ENCODE assay signal across 8 cellular contexts in the genomic region with DNA sequence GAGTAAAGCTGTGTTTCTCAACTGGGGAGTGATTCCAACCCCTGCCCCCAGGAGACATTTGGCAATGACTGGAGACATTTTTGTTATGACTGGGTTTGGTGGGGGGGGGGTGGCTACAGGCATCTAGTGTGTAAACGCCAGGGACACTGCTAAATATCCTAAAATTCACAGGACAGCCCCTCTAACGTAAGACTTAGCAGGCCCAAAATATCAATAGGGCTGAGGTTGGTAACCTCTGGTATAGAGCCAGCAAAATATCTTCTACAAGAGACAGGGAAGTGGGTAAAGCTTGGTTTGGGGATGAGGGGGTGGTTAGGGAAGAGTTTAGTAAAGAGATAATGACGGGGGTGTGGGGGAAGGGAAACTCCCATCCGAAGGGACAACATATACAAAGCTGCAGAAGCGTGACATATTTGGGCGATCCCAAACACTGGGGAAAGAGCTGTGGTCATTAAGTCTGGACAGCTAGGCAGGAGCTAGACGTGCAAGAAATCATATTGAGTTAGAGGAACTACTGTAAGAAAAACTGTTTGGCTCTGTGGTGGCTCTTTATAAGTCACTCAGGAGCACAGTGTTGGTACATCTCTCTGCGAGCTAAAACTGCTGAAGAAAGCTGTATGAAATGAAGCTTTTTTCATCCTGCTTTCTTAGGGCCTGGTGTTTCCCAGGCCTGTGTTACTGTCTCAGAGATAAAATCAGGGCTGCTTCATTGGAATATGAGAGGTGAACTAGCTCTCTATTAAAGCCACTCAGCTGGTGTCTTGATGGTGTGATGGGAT. TPM values are rescaled to one million over a fixed set of nuclear protein-coding genes. Genes with fewer than 3 reads are reported as not detected.
DNase-seq lines count a peak whose midpoint lies in the region; ATAC-seq, FAIRE-seq and TF ChIP-seq lines count a peak whose summit lies in the region.

No MANE protein-coding gene starts in this region.

- H3K9ac ChIP-seq in MM.1S (ENCODE audit: low read length) (peak overlapping the region; percentile 47; the same call in 1 of the 2 replicates), neuronal stem cell (ENCODE audit: low read depth, low read length, poor library complexity) (no peak overlapping the region)

- H3K36me3 ChIP-seq in MM.1S (replicated peaks; ENCODE audit: insufficient read depth, low read length), result peaks cover 4% of the 10 kb centered on the region; the same call in 1 of the 2 replicates
- H3K36me3 ChIP-seq in ascending aorta, result peaks cover 0 to 6% of the 10 kb centered on the region in 2 donors
- no peaks in the 10 kb centered on the region for H3K36me3 ChIP-seq in Caco-2 (ENCODE audit: control insufficient read depth, insufficient read depth, low read length)
- peaks cover 0 to 14% of the 10 kb centered on the region in 2 donors for H3K36me3 ChIP-seq in neuronal stem cell (replicated peaks in 1 of 2; ENCODE audit: control insufficient read depth in 2 of 2, insufficient read depth in 2 of 2, low read length in 2 of 2)

- no peak overlapping the region for H2BK15ac ChIP-seq in neuronal stem cell (ENCODE audit: low read length)

- H3K4me3 Mint-ChIP-seq in neural crest cell (no peak overlapping the region), Caco-2 (ENCODE audit: unreplicated experiment) (no peak overlapping the region)

- CTCF ChIA-PET in Caco-2 (lab: Charles Lee), result interaction anchor here (0.6 to 4.1 kb wide), 6 partner anchors 9 to 168 kb away, joined by 3 to 58 read pairs (median 4); partner anchors contain the start of gene SPG11

- peaks cover 13% of the 10 kb centered on the region for H3F3A ChIP-seq in MM.1S (ENCODE audit: insufficient read depth, low read length)

- ATAC-seq in HG02642 (IDR thresholded peaks at IDR 0.05; ENCODE audit: poor library complexity, unreplicated experiment), result no peak
- no peak for ATAC-seq in HG03442 (IDR thresholded peaks at IDR 0.05; ENCODE audit: unreplicated experiment)

- no peak overlapping the region for H2BK120ac ChIP-seq in neuronal stem cell (ENCODE audit: low read depth, low read length)

- H3K4me3 ChIP-seq in MM.1S (ENCODE audit: low read length), result peak overlapping the region; percentile 30
- H3K4me3 ChIP-seq in ascending aorta, result no peak overlapping the region
- H3K4me3 ChIP-seq in Caco-2 (ENCODE audit: low read depth, low read length), result no peak overlapping the region
- no peak overlapping the region for H3K4me3 ChIP-seq in neuronal stem cell (ENCODE audit: low read length in 2 of 2)

- H4K8ac ChIP-seq in neuronal stem cell (ENCODE audit: low read depth, low read length), result no peak overlapping the region

- no peaks in the 10 kb centered on the region for H3K9me2 ChIP-seq in MM.1S (replicated peaks; ENCODE audit: insufficient read depth, low read length)

- H3K79me2 ChIP-seq in MM.1S (ENCODE audit: low read length), result peaks cover 18% of the 10 kb centered on the region

- H3K27me3 ChIP-seq in MM.1S (replicated peaks; ENCODE audit: insufficient read depth, low read length) (no peaks in the 10 kb centered on the region), ascending aorta (no peaks in the 10 kb centered on the region), Caco-2 (replicated peaks; ENCODE audit: control insufficient read depth, insufficient read depth, low read length) (no peaks in the 10 kb centered on the region), neuronal stem cell (ENCODE audit: control insufficient read depth in 3 of 3, insufficient read depth in 3 of 3, low read depth in 1 of 3, low read length in 3 of 3) (no peaks in the 10 kb centered on the region)

- H3K9me3 Mint-ChIP-seq in neural crest cell, result no peaks in the 10 kb centered on the region
- no peaks in the 10 kb centered on the region for H3K9me3 Mint-ChIP-seq in Caco-2 (ENCODE audit: unreplicated experiment)

- no peak overlapping the region for H2AK5ac ChIP-seq in neuronal stem cell (ENCODE audit: low read depth, low read length)

- H3K27ac Mint-ChIP-seq in neural crest cell (ENCODE audit: unreplicated experiment), result peak overlapping the region; percentile 83
- no peak overlapping the region for H3K27ac Mint-ChIP-seq in Caco-2 (ENCODE audit: unreplicated experiment)

- peak; percentile 89 for FAIRE-seq in GM12891 (lab: Jason Lieb, UNC)

- no TSS peak for BruUV-seq in Caco-2 (replicated peaks; lab: Mats Ljungman, UMichigan)

- no peaks in the 10 kb centered on the region for H4K20me1 ChIP-seq in MM.1S (ENCODE audit: insufficient read depth, low read length)

- H3K4me1 ChIP-seq in MM.1S (ENCODE audit: low read length) (peaks cover 22% of the 10 kb centered on the region), ascending aorta (peaks cover 0 to 7% of the 10 kb centered on the region in 2 donors), Caco-2 (no peaks in the 10 kb centered on the region), neuronal stem cell (ENCODE audit: control insufficient read depth in 2 of 2, insufficient read depth in 1 of 2, low read depth in 1 of 2, low read length in 2 of 2) (no peaks in the 10 kb centered on the region)

- H3K14ac ChIP-seq in neuronal stem cell (ENCODE audit: low read length), result no peak overlapping the region

- H3K27ac ChIP-seq in MM.1S (ENCODE audit: low read length) (peak overlapping the region; percentile 63), ascending aorta (peak overlapping the region; percentile 66), neuronal stem cell (replicated peaks; ENCODE audit: low read length) (no peak overlapping the region)

- no peak for TF ChIP-seq POLR2A in GM12891 (IDR thresholded peaks at IDR 0.05; ENCODE audit: low read depth, low read length)

- H3K9me3 ChIP-seq in MM.1S (replicated peaks; ENCODE audit: insufficient read depth, low read length) (no peaks in the 10 kb centered on the region), ascending aorta (no peaks in the 10 kb centered on the region), Caco-2 (no peaks in the 10 kb centered on the region), neuronal stem cell (replicated peaks in 1 of 2; ENCODE audit: control insufficient read depth in 2 of 2, insufficient read depth in 1 of 2, low read depth in 1 of 2, low read length in 2 of 2) (no peaks in the 10 kb centered on the region)

- no peak overlapping the region for H3K23ac ChIP-seq in neuronal stem cell (ENCODE audit: low read depth, low read length, poor library complexity)

- intact Hi-C loops in ascending aorta (cut with DNase I), result no loop called here
- intact Hi-C loops in Caco-2 (cut with micrococcal nuclease; ENCODE audit: unreplicated experiment), result loop anchor here (5.0 kb wide), 1 partner anchor 143 kb away; no protein-coding TSS in a partner anchor

- peak overlapping the region; percentile 41 for H2AFZ ChIP-seq in MM.1S (ENCODE audit: low read length)
- no peak overlapping the region for H2AFZ ChIP-seq in neuronal stem cell (ENCODE audit: low read length)

- H2BK12ac ChIP-seq in neuronal stem cell (ENCODE audit: low read length), result no peak overlapping the region

- H3K79me1 ChIP-seq in neuronal stem cell (ENCODE audit: low read depth, low read length), result no peaks in the 10 kb centered on the region

- DNase-seq in GM12891 (ENCODE audit: insufficient read length, low spot score) (no peak), MM.1S (no peak), ascending aorta (ENCODE audit: low spot score in 2 of 2) (peak in 1 of 2 donors; percentile 76), neural crest cell (ENCODE audit: low read depth, low spot score) (no peak), Caco-2 (no peak), neuronal stem cell (ENCODE audit: low spot score) (no peak)

- POLR2A ChIA-PET in Caco-2 (lab: Charles Lee), result interaction anchor here (0.6 to 2.3 kb wide), 2 partner anchors 73 to 202 kb away, joined by 3 to 12 read pairs; partner anchors contain the start of gene SPG11

- 100% methylated on average over 1 of the region's 8 CpGs; no CpG with 5 or more reads in 1 of the 2 donors for WGBS in neuronal stem cell (ENCODE audit: extremely low coverage in 2 of 2, insufficient read length in 2 of 2, insufficient replicate concordance in 1 of 2), 2 donors

- H3K18ac ChIP-seq in neuronal stem cell (ENCODE audit: low read length), result no peak overlapping the region

- H3K4ac ChIP-seq in neuronal stem cell (ENCODE audit: low read length), result no peak overlapping the region

- no peak for TF ChIP-seq CTCF in MM.1S (IDR thresholded peaks at IDR 0.05; ENCODE audit: low read length)
- no peak for TF ChIP-seq CTCF in ascending aorta (IDR thresholded peaks at IDR 0.05)
- TF ChIP-seq CTCF in neural crest cell (conservative IDR thresholded peaks at IDR 0.05), result no peak
- TF ChIP-seq CTCF in Caco-2 (IDR thresholded peaks at IDR 0.05; ENCODE audit: insufficient read depth in 1 of 2, low read depth in 1 of 2, low read length in 1 of 2, severe bottlenecking in 1 of 2, unreplicated experiment in 1 of 2), result no peak

- H3K27me3 Mint-ChIP-seq in neural crest cell (ENCODE audit: low read depth), result no peaks in the 10 kb centered on the region
- H3K27me3 Mint-ChIP-seq in Caco-2 (ENCODE audit: insufficient read depth, unreplicated experiment), result no peaks in the 10 kb centered on the region

- no peak overlapping the region for H4K91ac ChIP-seq in neuronal stem cell (ENCODE audit: low read depth, low read length, poor library complexity)

- peak overlapping the region; percentile 63 for H3K4me2 ChIP-seq in MM.1S (ENCODE audit: low read depth, low read length)
- no peak overlapping the region for H3K4me2 ChIP-seq in neuronal stem cell (ENCODE audit: insufficient read depth, low read length, poor library complexity, severe bottlenecking)

- peaks cover 8% of the 10 kb centered on the region for H3K4me1 Mint-ChIP-seq in neural crest cell
- H3K4me1 Mint-ChIP-seq in Caco-2 (ENCODE audit: low read depth, unreplicated experiment), result no peaks in the 10 kb centered on the region

- no peak overlapping the region for H2BK5ac ChIP-seq in neuronal stem cell (ENCODE audit: low read length)

- H3K36me3 Mint-ChIP-seq in neural crest cell (ENCODE audit: low read depth), result peaks cover 2% of the 10 kb centered on the region
- no peaks in the 10 kb centered on the region for H3K36me3 Mint-ChIP-seq in Caco-2 (ENCODE audit: insufficient read depth, unreplicated experiment)

TF ChIP-seq in GM12891, 5 proteins besides CTCF, POLR2A, EP300 and RAD21 (continues in another document):
- no peak for TF ChIP-seq PAX5 (IDR thresholded peaks at IDR 0.05; ENCODE audit: insufficient read depth, low read length, severe bottlenecking)
- no peak for TF ChIP-seq POLR2AphosphoS5 (IDR thresholded peaks at IDR 0.05; ENCODE audit: low read depth, low read length)

RNA-seq across cellular contexts. Expression of gene TRIM69, which starts 0.7 kb away (rescaled TPM):
- polyA plus RNA-seq in GM12891 (2012; ENCODE audit: low read depth, missing spikeins), result 35.5 TPM
- total RNA-seq in ascending aorta, result 40.3 TPM
- 15.2 and 16.3 TPM in 2 replicates for total RNA-seq in neural crest cell
- total RNA-seq in Caco-2 (2022), result 5.8 and 6.7 TPM in 2 replicates
- polyA plus RNA-seq in neuronal stem cell (2013, experiment 1 of 2), result 0.70 TPM
- 0.46 TPM for polyA plus RNA-seq in neuronal stem cell (2013, experiment 2 of 2)

RNA-seq across cellular contexts. Expression of gene B2M, which starts 24.4 kb away (rescaled TPM):
- polyA plus RNA-seq in GM12891 (2012; ENCODE audit: low read depth, missing spikeins), result 5,189 TPM
- 3,395 TPM for total RNA-seq in ascending aorta
- total RNA-seq in neural crest cell, result 95.2 and 104 TPM in 2 replicates
- 269 and 273 TPM in 2 replicates for total RNA-seq in Caco-2 (2022)
- polyA plus RNA-seq in neuronal stem cell (2013, experiment 1 of 2), result 81.4 TPM
- polyA plus RNA-seq in neuronal stem cell (2013, experiment 2 of 2), result 82.3 TPM

RNA-seq across cellular contexts. Expression of gene PATL2, which starts 24.5 kb away (rescaled TPM):
- 10.9 TPM for polyA plus RNA-seq in GM12891 (2012; ENCODE audit: low read depth, missing spikeins)
- total RNA-seq in ascending aorta (not detected), neural crest cell (0.35 and 0.68 TPM in 2 replicates), Caco-2 (2022) (0.32 TPM in 1 of 2 replicates, not detected in the other)
- polyA plus RNA-seq in neuronal stem cell (2013, experiment 1 of 2), result 0.49 TPM
- 0.53 TPM for polyA plus RNA-seq in neuronal stem cell (2013, experiment 2 of 2)

Comparison
In these comparisons a context has a peak if more than half of its experiments do, and no peak if none do; other contexts are left out.
1. RNA of gene B2M, which starts 24.4 kb away (total RNA-seq): 3,395 TPM in ascending aorta (single experiment); 269 to 273 TPM in Caco-2 and 95.2 to 104 TPM in neural crest cell; every median in the first group is over 10 times any median in the second.